Comparison of ENCODE assay signal across 31 cellular contexts in genomic region chr3:36814071-36814717, GRCh38. TPM values are rescaled to one million over a fixed set of nuclear protein-coding genes. Genes with fewer than 3 reads are reported as not detected.
DNase-seq lines count a peak whose midpoint lies in the region; TF ChIP-seq lines count a peak whose summit lies in the region.
"Had no signal": no experiment of that assay in that cellular context is flagged by ENCODE, and none has a peak within 500 bp of the region (broad histone marks: within the 10 kb centered on the region; RNA-seq: fewer than 3 reads in every experiment).

No MANE protein-coding gene starts in this region.

- WGBS in sigmoid colon, 2 donors = 79 to 84% methylated on average over 7 of the region's 7 CpGs

- H3K9me3 Mint-ChIP-seq in MCF 10A (ENCODE audit: unreplicated experiment) = no peaks in the 10 kb centered on the region
- no peaks in the 10 kb centered on the region for H3K9me3 Mint-ChIP-seq in nephron
- H3K9me3 Mint-ChIP-seq: activated B cell treated with CpG ODN at 0.5 μM for 24 hours; activated CD4-positive, alpha-beta T cell treated with anti-CD3 and anti-CD28 coated beads, Interleukin-2, amount 10 ng/mL, durations not matched to agents 7 days and 5 days; activated naive CD4-positive, alpha-beta T cell treated with anti-CD3 and anti-CD28 coated beads, Interleukin-2, amount 50 U/mL, for 72 hours; naive B cell had no signal

- BruUV-seq in MCF 10A (replicated peaks; lab: Mats Ljungman, UMichigan) = no TSS peak
- BruUV-seq in A673 (replicated peaks; lab: Mats Ljungman, UMichigan) = no TSS peak

- no peak overlapping the region for H3K4me3 Mint-ChIP-seq in MCF 10A (ENCODE audit: unreplicated experiment)
- H3K4me3 Mint-ChIP-seq in nephron = no peak overlapping the region
- H3K4me3 Mint-ChIP-seq: activated B cell treated with CpG ODN at 0.5 μM for 24 hours; activated CD4-positive, alpha-beta T cell treated with anti-CD3 and anti-CD28 coated beads, Interleukin-2, amount 10 ng/mL, durations not matched to agents 7 days and 5 days had no signal

- POLR2A ChIA-PET in MCF 10A (lab: Yijun Ruan, JAX) (interaction anchor here (1.4 kb wide), 1 partner anchor 144 kb away, joined by 5 read pairs; no protein-coding TSS in a partner anchor), A673 (lab: Charles Lee; ENCODE audit: low non-redundant PET) (interaction anchor here (0.6 kb wide), 1 partner anchor 11 kb away, joined by 3 read pairs; no protein-coding TSS in a partner anchor)

- H3K27me3 Mint-ChIP-seq in MCF 10A (ENCODE audit: insufficient read depth, unreplicated experiment) (no peaks in the 10 kb centered on the region), nephron (ENCODE audit: low read depth) (peaks cover 12% of the 10 kb centered on the region)
- H3K27me3 Mint-ChIP-seq: activated B cell treated with CpG ODN at 0.5 μM for 24 hours, naive B cell had no signal

- H3K4me3 ChIP-seq in breast epithelium (no peak overlapping the region), sigmoid colon (no peak overlapping the region), A673 (ENCODE audit: low read depth, low read length, poor library complexity, severe bottlenecking) (no peak overlapping the region)
- H3K4me3 ChIP-seq: left lung, pancreas, SK-N-MC, spleen, testis, uterus had no signal

- DNase-seq in breast epithelium (ENCODE audit: low spot score in 2 of 2) (no peak), MCF 10A (ENCODE audit: unreplicated experiment) (no peak), caudate nucleus (lab: John Stamatoyannopoulos, UW) (peak in 44 of 61 donors; percentile 10 to 83 (median 56)), superior temporal gyrus (ENCODE audit: extremely low spot score) (peak; percentile 62), sigmoid colon (no peak), NCI-H524 treated with DMSO at 0.1 percent for 48 hours (lab: John Stamatoyannopoulos, UW) (no peak), A673 (ENCODE audit: low spot score) (no peak)
- DNase-seq: activated B cell treated with CpG ODN at 0.5 μM for 24 hours; activated CD4-positive, alpha-beta T cell treated with anti-CD3 and anti-CD28 coated beads, Interleukin-2, amount 10 ng/mL, durations not matched to agents 7 days and 5 days; activated effector memory CD4-positive, alpha-beta T cell treated with Interleukin-2 at 50 U/mL for 16 hours; activated T-cell treated with anti-CD3 and anti-CD28 coated beads, Interleukin-2, amount 50 U/mL, for 1 hour; AML-193; brain microvascular endothelial cell; effector CD8-positive, alpha-beta T cell; left lung; naive B cell; NCI-H2171; pancreas; retina; spleen; stimulated activated CD4-positive, alpha-beta T cell treated with anti-CD3 and anti-CD28 coated beads, Interleukin-2, amount 100 ng/mL, for 24 hours; stimulated activated naive CD8-positive, alpha-beta T cell treated with anti-CD3 and anti-CD28 coated beads, Interleukin-15, Interleukin-2, amounts not matched to agents 100 U/mL and 50 U/mL, for 24 hours; T-helper 1 cell; testis; uterus had no signal

- intact Hi-C loops in breast epithelium (cut with DNase I; ENCODE audit: low total_unique reads) (no loop called here), MCF 10A (cut with micrococcal nuclease) (no loop called here), sigmoid colon (cut with DNase I) (no loop called here), A673 (cut with micrococcal nuclease; ENCODE audit: unreplicated experiment) (no loop called here)

- TF ChIP-seq POLR2A in breast epithelium (IDR thresholded peaks at IDR 0.05) (no peak), sigmoid colon (IDR thresholded peaks at IDR 0.05) (no peak)

- no peak for TF ChIP-seq EP300 in sigmoid colon (IDR thresholded peaks at IDR 0.05)

- H3K36me3 ChIP-seq in breast epithelium (no peaks in the 10 kb centered on the region), sigmoid colon (no peaks in the 10 kb centered on the region), A673 (ENCODE audit: insufficient read depth, low read length, poor library complexity, severe bottlenecking) (no peaks in the 10 kb centered on the region)
- H3K36me3 ChIP-seq: brain microvascular endothelial cell, left lung, pancreas, spleen, uterus had no signal

- H3K36me3 Mint-ChIP-seq in MCF 10A (ENCODE audit: insufficient read depth, unreplicated experiment) = no peaks in the 10 kb centered on the region
- H3K36me3 Mint-ChIP-seq in nephron (ENCODE audit: low read depth) = no peaks in the 10 kb centered on the region
- H3K36me3 Mint-ChIP-seq: activated naive CD4-positive, alpha-beta T cell treated with anti-CD3 and anti-CD28 coated beads, Interleukin-2, amount 50 U/mL, for 72 hours; naive B cell had no signal

- H3K27me3 ChIP-seq in breast epithelium (no peaks in the 10 kb centered on the region), sigmoid colon (no peaks in the 10 kb centered on the region), A673 (replicated peaks; ENCODE audit: insufficient read depth, low read depth, low read length, poor library complexity) (no peaks in the 10 kb centered on the region)
- H3K27me3 ChIP-seq: brain microvascular endothelial cell, left lung, pancreas, spleen, testis, uterus had no signal

- H3K4me1 Mint-ChIP-seq in MCF 10A (ENCODE audit: insufficient read depth, unreplicated experiment) = peaks cover 11% of the 10 kb centered on the region
- H3K4me1 Mint-ChIP-seq in nephron = peaks cover 42% of the 10 kb centered on the region
- H3K4me1 Mint-ChIP-seq: activated B cell treated with CpG ODN at 0.5 μM for 24 hours; activated CD4-positive, alpha-beta T cell treated with anti-CD3 and anti-CD28 coated beads, Interleukin-2, amount 10 ng/mL, durations not matched to agents 7 days and 5 days; naive B cell had no signal

- H3K27ac Mint-ChIP-seq in MCF 10A (ENCODE audit: low read depth, unreplicated experiment) = no peak overlapping the region
- H3K27ac Mint-ChIP-seq in nephron = peak overlapping the region in 2 of 3 experiments; percentile 37 to 82
- H3K27ac Mint-ChIP-seq: activated B cell treated with CpG ODN at 0.5 μM for 24 hours; activated CD4-positive, alpha-beta T cell treated with anti-CD3 and anti-CD28 coated beads, Interleukin-2, amount 10 ng/mL, durations not matched to agents 7 days and 5 days had no signal

- H3K9me3 ChIP-seq in breast epithelium (no peaks in the 10 kb centered on the region), sigmoid colon (no peaks in the 10 kb centered on the region), A673 (ENCODE audit: low read depth, low read length, poor library complexity, severe bottlenecking) (no peaks in the 10 kb centered on the region)
- H3K9me3 ChIP-seq: left lung, pancreas, spleen, testis, uterus had no signal

- H3K27ac ChIP-seq in breast epithelium = peak overlapping the region; percentile 37 to 48
- peak overlapping the region; percentile 14 for H3K27ac ChIP-seq in caudate nucleus (ENCODE audit: low read depth, low read length)
- H3K27ac ChIP-seq in sigmoid colon = no peak overlapping the region
- H3K27ac ChIP-seq in A673 (ENCODE audit: low read depth, low read length, poor library complexity, severe bottlenecking) = no peak overlapping the region
- H3K27ac ChIP-seq: brain microvascular endothelial cell, epithelial cell of prostate, left lung, pancreas, SK-N-MC, spleen, testis, uterus had no signal

- no peak for TF ChIP-seq CTCF in breast epithelium (IDR thresholded peaks at IDR 0.05)
- no peak for TF ChIP-seq CTCF in MCF 10A (IDR thresholded peaks at IDR 0.05; ENCODE audit: unreplicated experiment)
- no peak for TF ChIP-seq CTCF in nephron (IDR thresholded peaks at IDR 0.05; ENCODE audit: unreplicated experiment in 3 of 3)
- no peak for TF ChIP-seq CTCF in sigmoid colon (IDR thresholded peaks at IDR 0.05)
- TF ChIP-seq CTCF in A673 (conservative IDR thresholded peaks at IDR 0.05; ENCODE audit: low read depth, low read length) = no peak

- CTCF ChIA-PET in MCF 10A (lab: Yijun Ruan, JAX) = interaction anchor here (0.6 to 2.8 kb wide), 10 partner anchors 8 to 397 kb away, joined by 3 to 14 read pairs (median 6); no protein-coding TSS in a partner anchor
- CTCF ChIA-PET in A673 (lab: Charles Lee) = no interaction called here

- H3K4me1 ChIP-seq in breast epithelium (no peaks in the 10 kb centered on the region), sigmoid colon (no peaks in the 10 kb centered on the region), A673 (ENCODE audit: insufficient read depth, low read length, poor library complexity, severe bottlenecking) (no peaks in the 10 kb centered on the region)
- H3K4me1 ChIP-seq: left lung, pancreas, spleen, testis, uterus had no signal

RNA-seq across cellular contexts. Expression of gene DCLK3, which starts 49.8 kb away (rescaled TPM):
- total RNA-seq in breast epithelium = under 1 TPM in 1 of 3 donors, not detected in 2; 0.16 TPM
- not detected in 2 replicates for total RNA-seq in MCF 10A (2022)
- under 1 TPM in 3 of 4 donors, not detected in 1; 0.14 to 0.36 (median 0.28) TPM for total RNA-seq in sigmoid colon
- under 1 TPM in 2 of 3 donors, not detected in 1; 0.12 to 0.23 TPM for polyA plus RNA-seq in sigmoid colon
- total RNA-seq in A673 (2021) = 0.04 and 0.06 TPM in 2 replicates
- total RNA-seq: activated B cell treated with CpG ODN at 0.5 μM for 24 hours; activated CD4-positive, alpha-beta T cell treated with anti-CD3 and anti-CD28 coated beads, Interleukin-2, amount 10 ng/mL, durations not matched to agents 7 days and 5 days; activated CD8-positive, alpha-beta memory T cell treated with anti-CD3 and anti-CD28 coated beads for 36 hours; NCI-H460; spleen had no signal

Comparison
In these comparisons a context has a peak if more than half of its experiments do, and no peak if none do; other contexts are left out.
1. DNase-seq: peak in caudate nucleus (44 of 61) and superior temporal gyrus (single experiment); none in breast epithelium (0 of 2), MCF 10A (single experiment), sigmoid colon (single experiment), NCI-H524 treated with DMSO at 0.1 percent for 48 hours (single experiment) and A673 (single experiment).
2. H3K27ac ChIP-seq: peak in breast epithelium (2 of 2) and caudate nucleus (single experiment); none in sigmoid colon (0 of 4) and A673 (single experiment).